ENCODE assay signal across 1 cellular context in genomic region chr20:35467339-35468224, GRCh38.
TF ChIP-seq lines count a peak whose summit lies in the region.

No MANE protein-coding gene starts in this region.

TF ChIP-seq in HepG2, 621 proteins besides CTCF, POLR2A, EP300 and RAD21 (continued from another document and continues in another):
- TF ChIP-seq ZNF281 (CRISPR knock-in tag; IDR thresholded peaks at IDR 0.05; ENCODE audit: borderline replicate concordance) (peak; percentile 94), NFE2L1 (CRISPR knock-in tag; IDR thresholded peaks at IDR 0.05; ENCODE audit: borderline replicate concordance) (no peak), ATM (IDR thresholded peaks at IDR 0.05; ENCODE audit: borderline replicate concordance) (no peak), MTF2 (CRISPR knock-in tag; IDR thresholded peaks at IDR 0.05; ENCODE audit: borderline replicate concordance) (no peak), GTF2F1 (IDR thresholded peaks at IDR 0.05; ENCODE audit: low read length) (no peak), NR1H2 (CRISPR knock-in tag; IDR thresholded peaks at IDR 0.05; ENCODE audit: borderline replicate concordance, low read depth) (no peak), BHLHE40 (IDR thresholded peaks at IDR 0.05; ENCODE audit: low read length) (no peak), REST (IDR thresholded peaks at IDR 0.05; ENCODE audit: borderline replicate concordance in 1 of 2, low read depth in 1 of 2, low read length in 2 of 2) (no peak), POGK (CRISPR knock-in tag; conservative IDR thresholded peaks at IDR 0.05) (no peak), ZNF280D (CRISPR knock-in tag; IDR thresholded peaks at IDR 0.05) (peak; percentile 74), FOXK2 (IDR thresholded peaks at IDR 0.05) (peak; percentile 79; the same call in 1 of the 2 replicates), KLF16 (CRISPR knock-in tag; IDR thresholded peaks at IDR 0.05) (peak in 1 of 2 experiments; percentile 78; a peak in 2 of 4 replicates), ATRX (CRISPR knock-in tag; IDR thresholded peaks at IDR 0.05; ENCODE audit: borderline replicate concordance) (no peak), TBX2 (CRISPR knock-in tag; IDR thresholded peaks at IDR 0.05; ENCODE audit: borderline replicate concordance) (peak; percentile 74; the same call in 1 of the 2 replicates), BRD4 (CRISPR knock-in tag; IDR thresholded peaks at IDR 0.05) (no peak), NRL (CRISPR knock-in tag; IDR thresholded peaks at IDR 0.05; ENCODE audit: borderline replicate concordance) (no peak), HDAC1 (CRISPR knock-in tag; IDR thresholded peaks at IDR 0.05) (peak; percentile 76), PBX3 (CRISPR knock-in tag; IDR thresholded peaks at IDR 0.05; ENCODE audit: borderline replicate concordance) (no peak), TGIF2 (CRISPR knock-in tag; IDR thresholded peaks at IDR 0.05) (peak; percentile 77; the same call in 1 of the 2 replicates), ZBTB10 (CRISPR knock-in tag; IDR thresholded peaks at IDR 0.05; ENCODE audit: borderline replicate concordance) (no peak), ZNF816 (CRISPR knock-in tag; IDR thresholded peaks at IDR 0.05; ENCODE audit: borderline replicate concordance) (no peak), ZFY (CRISPR knock-in tag; IDR thresholded peaks at IDR 0.05) (no peak; the same call in 1 of the 2 replicates), ARNT (IDR thresholded peaks at IDR 0.05) (no peak), ZSCAN20 (CRISPR knock-in tag; IDR thresholded peaks at IDR 0.05; ENCODE audit: borderline replicate concordance) (no peak), ARNTL (CRISPR knock-in tag; IDR thresholded peaks at IDR 0.05) (peak; percentile 66; the same call in 1 of the 2 replicates), MIER3 (CRISPR knock-in tag; IDR thresholded peaks at IDR 0.05; ENCODE audit: borderline replicate concordance) (peak; percentile 93; the same call in 1 of the 2 replicates), ETV6 (CRISPR knock-in tag; conservative IDR thresholded peaks at IDR 0.05) (0 out of 2 replicates have a peak, but pooled peaks have one; percentile 15), ZNF33B (CRISPR knock-in tag; IDR thresholded peaks at IDR 0.05) (no peak), SP5 (CRISPR knock-in tag; IDR thresholded peaks at IDR 0.05; ENCODE audit: borderline replicate concordance, low read depth) (peak; percentile 78), DDIT3 (CRISPR knock-in tag; IDR thresholded peaks at IDR 0.05) (no peak), SETDB1 (CRISPR knock-in tag; IDR thresholded peaks at IDR 0.05; ENCODE audit: borderline replicate concordance) (0 out of 2 replicates have a peak, but pooled peaks have one; percentile 44), ZNF614 (CRISPR knock-in tag; IDR thresholded peaks at IDR 0.05; ENCODE audit: borderline replicate concordance) (peak; percentile 46; the same call in 1 of the 2 replicates), SAFB2 (CRISPR knock-in tag; IDR thresholded peaks at IDR 0.05; ENCODE audit: borderline replicate concordance, low read depth) (no peak; the same call in 1 of the 2 replicates), DNMT3B (CRISPR knock-in tag; conservative IDR thresholded peaks at IDR 0.05) (peak; percentile 47; the same call in 1 of the 2 replicates), FIP1L1 (IDR thresholded peaks at IDR 0.05; ENCODE audit: borderline replicate concordance, insufficient read depth, low read depth, low read length) (no peak), LBX2 (CRISPR knock-in tag; IDR thresholded peaks at IDR 0.05; ENCODE audit: borderline replicate concordance) (no peak), ATF4 (CRISPR knock-in tag; IDR thresholded peaks at IDR 0.05) (no peak), HDAC6 (IDR thresholded peaks at IDR 0.05; ENCODE audit: low read depth, low read length) (no peak)
